20 cellular contexts compared by ENCODE assay signal in genomic region chr1:44724408-44725308, GRCh38. TPM values are rescaled to one million over a fixed set of nuclear protein-coding genes. Genes with fewer than 3 reads are reported as not detected.
A peak's percentile ranks its signal among the peaks of the same experiment; 100 is the strongest.
DNase-seq lines count a peak whose midpoint lies in the region; ATAC-seq, FAIRE-seq and TF ChIP-seq lines count a peak whose summit lies in the region.
"Had no signal": no experiment of that assay in that cellular context is flagged by ENCODE, and none has a peak within 500 bp of the region (broad histone marks: within the 10 kb centered on the region; RNA-seq: fewer than 3 reads in every experiment).

No MANE protein-coding gene starts in this region.

- H3K36me3 ChIP-seq in astrocyte (ENCODE audit: insufficient read depth, low read length) = no peaks in the 10 kb centered on the region

- H3K9me3 ChIP-seq in astrocyte (ENCODE audit: insufficient read depth, low read depth, low read length) = no peaks in the 10 kb centered on the region

- H2AFZ ChIP-seq in astrocyte (ENCODE audit: low read depth, low read length) = no peak overlapping the region

- peak overlapping the region; percentile 75 for H3K4me3 Mint-ChIP-seq in activated T-cell treated with anti-CD3 and anti-CD28 coated beads, Interleukin-2, amount 50 U/mL, for 4 hours
- no peak overlapping the region for H3K4me3 Mint-ChIP-seq in astrocyte (ENCODE audit: unreplicated experiment)
- peak overlapping the region; percentile 39 to 51 for H3K4me3 Mint-ChIP-seq in stimulated activated naive B cell treated with anti-CD40 and anti-IgM and Interleukin-4, amounts not matched to agents 10 μg/mL and 1 μg/mL and 100 μg/mL, for 72 hours
- H3K4me3 Mint-ChIP-seq: HFFc6 had no signal

- peak; percentile 27 for TF ChIP-seq POLR2A in NB4 (IDR thresholded peaks at IDR 0.05; ENCODE audit: extremely low read depth, insufficient read length)

- no peaks in the 10 kb centered on the region for H3K79me2 ChIP-seq in astrocyte (ENCODE audit: insufficient read depth, low read length)

- H4K20me1 ChIP-seq in astrocyte (ENCODE audit: insufficient read depth, low read length) = no peaks in the 10 kb centered on the region

- DNase-seq in activated T-cell treated with anti-CD3 and anti-CD28 coated beads, Interleukin-2, amount 50 U/mL, for 4 hours = peak; percentile 18
- no peak for DNase-seq in activated T-cell treated with anti-CD3 and anti-CD28 coated beads, Interleukin-2, amount 50 U/mL, for 1 hour
- DNase-seq in NB4 (ENCODE audit: low read depth) (peak; percentile 86), astrocyte (ENCODE audit: low read depth) (no peak), NCI-H446 treated with DMSO at 0.1 percent for 48 hours (lab: John Stamatoyannopoulos, UW) (no peak)
- peak; percentile 4 for DNase-seq in stimulated activated naive B cell treated with anti-CD40 and anti-IgM and Interleukin-4, amounts not matched to agents 10 μg/mL and 1 μg/mL and 100 μg/mL, for 72 hours
- DNase-seq: ACHN; effector CD4-positive, alpha-beta T cell; foreskin keratinocyte; HFFc6; mammary epithelial cell; NCI-H1048; NCI-H2171; SIG-M5 had no signal

- no peak for TF ChIP-seq CTCF in NB4 (IDR thresholded peaks at IDR 0.05; ENCODE audit: low read depth, low read length)
- no peak for TF ChIP-seq CTCF in astrocyte (IDR thresholded peaks at IDR 0.05; ENCODE audit: insufficient read depth, low read depth, low read length)

- no peaks in the 10 kb centered on the region for H3K27me3 ChIP-seq in astrocyte (ENCODE audit: insufficient read depth, low read length)
- H3K27me3 ChIP-seq: foreskin keratinocyte had no signal

- H3K27ac ChIP-seq in astrocyte (ENCODE audit: low read depth, low read length) = no peak overlapping the region
- H3K27ac ChIP-seq: foreskin keratinocyte had no signal

- H3K4me3 ChIP-seq in NB4 (ENCODE audit: low read depth, low read length) = peak overlapping the region; percentile 65
- H3K4me3 ChIP-seq in astrocyte (ENCODE audit: insufficient read depth, low read depth, low read length) = no peak overlapping the region
- H3K4me3 ChIP-seq: skin epidermis had no signal

- H3K9me3 Mint-ChIP-seq in activated T-cell treated with anti-CD3 and anti-CD28 coated beads, Interleukin-2, amount 50 U/mL, for 4 hours = no peaks in the 10 kb centered on the region
- peaks cover 4% of the 10 kb centered on the region for H3K9me3 Mint-ChIP-seq in astrocyte (ENCODE audit: unreplicated experiment)
- H3K9me3 Mint-ChIP-seq in stimulated activated naive B cell treated with anti-CD40 and anti-IgM and Interleukin-4, amounts not matched to agents 10 μg/mL and 1 μg/mL and 100 μg/mL, for 72 hours = peaks cover 0 to 2% of the 10 kb centered on the region in 2 donors

- H3K4me1 Mint-ChIP-seq in activated T-cell treated with anti-CD3 and anti-CD28 coated beads, Interleukin-2, amount 50 U/mL, for 4 hours (ENCODE audit: low read depth) = peaks cover 58% of the 10 kb centered on the region
- peaks cover 4% of the 10 kb centered on the region for H3K4me1 Mint-ChIP-seq in astrocyte (ENCODE audit: low read depth, unreplicated experiment)
- peaks cover 45 to 72% of the 10 kb centered on the region in 2 donors for H3K4me1 Mint-ChIP-seq in stimulated activated naive B cell treated with anti-CD40 and anti-IgM and Interleukin-4, amounts not matched to agents 10 μg/mL and 1 μg/mL and 100 μg/mL, for 72 hours

- H3K4me2 ChIP-seq in astrocyte (ENCODE audit: low read length) = no peak overlapping the region

- no peak for FAIRE-seq in astrocyte (lab: Jason Lieb, UNC)
- FAIRE-seq: TTC549 had no signal

- H3K27ac Mint-ChIP-seq in astrocyte (ENCODE audit: unreplicated experiment) = peak overlapping the region; percentile 75
- H3K27ac Mint-ChIP-seq in stimulated activated naive B cell treated with anti-CD40 and anti-IgM and Interleukin-4, amounts not matched to agents 10 μg/mL and 1 μg/mL and 100 μg/mL, for 72 hours = peak overlapping the region; percentile 70
- H3K27ac Mint-ChIP-seq: HFFc6 had no signal

- H3K4me1 ChIP-seq in astrocyte (ENCODE audit: insufficient read depth, low read length) = no peaks in the 10 kb centered on the region
- H3K4me1 ChIP-seq: foreskin keratinocyte had no signal

- ATAC-seq in activated T-cell treated with anti-CD3 and anti-CD28 coated beads, Interleukin-2, amount 50 U/mL, for 4 hours = no peak
- no peak for ATAC-seq in stimulated activated naive B cell treated with anti-CD40 and anti-IgM and Interleukin-4, amounts not matched to agents 10 μg/mL and 1 μg/mL and 100 μg/mL, for 72 hours (replicated peaks)
- ATAC-seq in GM21367 (IDR thresholded peaks at IDR 0.05; ENCODE audit: unreplicated experiment) = no peak
- ATAC-seq in GM21786 (IDR thresholded peaks at IDR 0.05; ENCODE audit: unreplicated experiment) = no peak
- ATAC-seq: foreskin keratinocyte had no signal

- no peaks in the 10 kb centered on the region for H3K27me3 Mint-ChIP-seq in activated T-cell treated with anti-CD3 and anti-CD28 coated beads, Interleukin-2, amount 50 U/mL, for 4 hours (ENCODE audit: low read depth)
- no peaks in the 10 kb centered on the region for H3K27me3 Mint-ChIP-seq in astrocyte (ENCODE audit: low read depth, unreplicated experiment)
- no peaks in the 10 kb centered on the region for H3K27me3 Mint-ChIP-seq in stimulated activated naive B cell treated with anti-CD40 and anti-IgM and Interleukin-4, amounts not matched to agents 10 μg/mL and 1 μg/mL and 100 μg/mL, for 72 hours

- H3K36me3 Mint-ChIP-seq in activated T-cell treated with anti-CD3 and anti-CD28 coated beads, Interleukin-2, amount 50 U/mL, for 4 hours (ENCODE audit: insufficient read depth) = peaks cover 2% of the 10 kb centered on the region
- no peaks in the 10 kb centered on the region for H3K36me3 Mint-ChIP-seq in astrocyte (ENCODE audit: low read depth, unreplicated experiment)
- peaks cover 2 to 10% of the 10 kb centered on the region in 2 donors for H3K36me3 Mint-ChIP-seq in stimulated activated naive B cell treated with anti-CD40 and anti-IgM and Interleukin-4, amounts not matched to agents 10 μg/mL and 1 μg/mL and 100 μg/mL, for 72 hours

- no peak overlapping the region for H3K9ac ChIP-seq in astrocyte (ENCODE audit: low read length)

RNA-seq across cellular contexts. Expression of gene RNU5D-1, which starts 6.3 kb away (rescaled TPM):
- total RNA-seq in activated T-cell treated with anti-CD3 and anti-CD28 coated beads, Interleukin-2, amount 50 U/mL, for 4 hours = not detected
- total RNA-seq in astrocyte = not detected in 2 replicates
- total RNA-seq: foreskin keratinocyte, HFFc6, HT1080, mammary epithelial cell, osteoblast had no signal

RNA-seq across cellular contexts. Expression of gene KIF2C, which starts 15.0 kb away (rescaled TPM):
- 1 to 10 TPM; 5.0 to 8.1 (median 8.1) TPM for total RNA-seq in activated T-cell treated with anti-CD3 and anti-CD28 coated beads, Interleukin-2, amount 50 U/mL, for 4 hours
- total RNA-seq in astrocyte = 1.9 and 3.2 TPM in 2 replicates

RNA-seq across cellular contexts. Expression of gene ARMH1, which starts 50.1 kb away (rescaled TPM):
- total RNA-seq in activated T-cell treated with anti-CD3 and anti-CD28 coated beads, Interleukin-2, amount 50 U/mL, for 4 hours = 10 to 100 TPM; 29.4 to 57.2 (median 49.5) TPM
- total RNA-seq in astrocyte = 2.5 and 4.8 TPM in 2 replicates
- total RNA-seq: HT1080 had no signal

RNA-seq across cellular contexts. Expression of gene TMEM53, which starts 50.4 kb away (rescaled TPM):
- 1 to 10 TPM; 1.8 to 3.6 (median 2.2) TPM for total RNA-seq in activated T-cell treated with anti-CD3 and anti-CD28 coated beads, Interleukin-2, amount 50 U/mL, for 4 hours
- total RNA-seq in astrocyte = 5.8 and 7.3 TPM in 2 replicates

RNA-seq across cellular contexts. Expression of gene RPS8, which starts 50.7 kb away (rescaled TPM):
- total RNA-seq in activated T-cell treated with anti-CD3 and anti-CD28 coated beads, Interleukin-2, amount 50 U/mL, for 4 hours = 1,000 to 10,000 TPM; 2,825 to 3,013 (median 2,945) TPM
- total RNA-seq in astrocyte = 1,108 and 1,187 TPM in 2 replicates

Comparison
In these comparisons a context has a peak if more than half of its experiments do, and no peak if none do; other contexts are left out.
1. DNase-seq: peak in activated T-cell treated with anti-CD3 and anti-CD28 coated beads, Interleukin-2, amount 50 U/mL, for 4 hours (single experiment), NB4 (single experiment) and stimulated activated naive B cell treated with anti-CD40 and anti-IgM and Interleukin-4, amounts not matched to agents 10 μg/mL and 1 μg/mL and 100 μg/mL, for 72 hours (single experiment); none in activated T-cell treated with anti-CD3 and anti-CD28 coated beads, Interleukin-2, amount 50 U/mL, for 1 hour (single experiment), astrocyte (single experiment) and NCI-H446 treated with DMSO at 0.1 percent for 48 hours (single experiment).